In the genomic region with DNA sequence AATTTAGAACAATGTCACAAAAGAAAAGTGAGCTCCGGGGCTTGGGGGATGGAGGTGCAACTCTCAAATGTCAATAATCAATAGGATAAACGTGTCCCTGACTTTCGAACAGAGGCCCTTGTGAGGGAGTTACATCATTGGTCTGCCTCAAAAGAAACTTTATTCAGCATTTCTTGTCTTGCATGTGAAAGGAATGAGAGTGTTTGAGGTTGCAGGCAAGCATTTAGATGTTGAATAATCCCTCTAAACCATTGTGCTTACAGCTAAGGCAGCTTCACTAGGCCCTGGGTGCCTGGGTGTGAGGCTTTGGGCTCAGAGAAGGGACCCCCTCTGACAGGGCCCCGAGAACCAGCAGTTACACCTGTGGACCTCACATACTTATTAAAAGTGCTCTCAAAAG, we compare ENCODE assay signal across 1 cellular context.
A peak's percentile ranks its signal among the peaks of the same experiment; 100 is the strongest.
TF ChIP-seq lines count a peak whose summit lies in the region.

No MANE protein-coding gene starts in this region.

TF ChIP-seq in HepG2, 621 proteins besides CTCF, POLR2A, EP300 and RAD21 (continued from another document):
- TF ChIP-seq, protein P1, sequence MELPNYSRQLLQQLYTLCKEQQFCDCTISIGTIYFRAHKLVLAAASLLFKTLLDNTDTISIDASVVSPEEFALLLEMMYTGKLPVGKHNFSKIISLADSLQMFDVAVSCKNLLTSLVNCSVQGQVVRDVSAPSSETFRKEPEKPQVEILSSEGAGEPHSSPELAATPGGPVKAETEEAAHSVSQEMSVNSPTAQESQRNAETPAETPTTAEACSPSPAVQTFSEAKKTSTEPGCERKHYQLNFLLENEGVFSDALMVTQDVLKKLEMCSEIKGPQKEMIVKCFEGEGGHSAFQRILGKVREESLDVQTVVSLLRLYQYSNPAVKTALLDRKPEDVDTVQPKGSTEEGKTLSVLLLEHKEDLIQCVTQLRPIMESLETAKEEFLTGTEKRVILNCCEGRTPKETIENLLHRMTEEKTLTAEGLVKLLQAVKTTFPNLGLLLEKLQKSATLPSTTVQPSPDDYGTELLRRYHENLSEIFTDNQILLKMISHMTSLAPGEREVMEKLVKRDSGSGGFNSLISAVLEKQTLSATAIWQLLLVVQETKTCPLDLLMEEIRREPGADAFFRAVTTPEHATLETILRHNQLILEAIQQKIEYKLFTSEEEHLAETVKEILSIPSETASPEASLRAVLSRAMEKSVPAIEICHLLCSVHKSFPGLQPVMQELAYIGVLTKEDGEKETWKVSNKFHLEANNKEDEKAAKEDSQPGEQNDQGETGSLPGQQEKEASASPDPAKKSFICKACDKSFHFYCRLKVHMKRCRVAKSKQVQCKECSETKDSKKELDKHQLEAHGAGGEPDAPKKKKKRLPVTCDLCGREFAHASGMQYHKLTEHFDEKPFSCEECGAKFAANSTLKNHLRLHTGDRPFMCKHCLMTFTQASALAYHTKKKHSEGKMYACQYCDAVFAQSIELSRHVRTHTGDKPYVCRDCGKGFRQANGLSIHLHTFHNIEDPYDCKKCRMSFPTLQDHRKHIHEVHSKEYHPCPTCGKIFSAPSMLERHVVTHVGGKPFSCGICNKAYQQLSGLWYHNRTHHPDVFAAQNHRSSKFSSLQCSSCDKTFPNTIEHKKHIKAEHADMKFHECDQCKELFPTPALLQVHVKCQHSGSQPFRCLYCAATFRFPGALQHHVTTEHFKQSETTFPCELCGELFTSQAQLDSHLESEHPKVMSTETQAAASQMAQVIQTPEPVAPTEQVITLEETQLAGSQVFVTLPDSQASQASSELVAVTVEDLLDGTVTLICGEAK (IDR thresholded peaks at IDR 0.05): no peak
- TF ChIP-seq, protein P1 (CRISPR knock-in tag; IDR thresholded peaks at IDR 0.05): peak; percentile 87
